In genomic region chr15:37289109-37289765, GRCh38 we compare ENCODE assay signal across 10 cellular contexts.
DNase-seq lines count a peak whose midpoint lies in the region; ATAC-seq and TF ChIP-seq lines count a peak whose summit lies in the region.
"Had no signal": no experiment of that assay in that cellular context is flagged by ENCODE, and none has a peak within 500 bp of the region (broad histone marks: within the 10 kb centered on the region; RNA-seq: fewer than 3 reads in every experiment).

No MANE protein-coding gene starts in this region.

- H3K4me3 Mint-ChIP-seq in endodermal cell (no peak overlapping the region), progenitor cell of endocrine pancreas (ENCODE audit: low read depth) (no peak overlapping the region)
- H3K4me3 Mint-ChIP-seq: activated naive CD4-positive, alpha-beta T cell treated with anti-CD3 and anti-CD28 coated beads, Interleukin-2, amount 10 ng/mL, durations not matched to agents 7 days and 5 days; T-helper 17 cell had no signal

- no peaks in the 10 kb centered on the region for H3K36me3 Mint-ChIP-seq in endodermal cell (ENCODE audit: low read depth)
- no peaks in the 10 kb centered on the region for H3K36me3 Mint-ChIP-seq in progenitor cell of endocrine pancreas (ENCODE audit: insufficient read depth)
- H3K36me3 Mint-ChIP-seq: activated naive CD4-positive, alpha-beta T cell treated with anti-CD3 and anti-CD28 coated beads, Interleukin-2, amount 10 ng/mL, durations not matched to agents 7 days and 5 days had no signal

- H3K9me3 ChIP-seq in GM23248 (ENCODE audit: low read depth) (no peaks in the 10 kb centered on the region), endodermal cell (ENCODE audit: control insufficient read depth, low read length) (no peaks in the 10 kb centered on the region), aorta (ENCODE audit: control insufficient read depth, low read length) (no peaks in the 10 kb centered on the region)
- H3K9me3 ChIP-seq: heart left ventricle had no signal

- H3F3A ChIP-seq in GM23248 (ENCODE audit: insufficient read depth) = no peaks in the 10 kb centered on the region

- WGBS in GM23248 (ENCODE audit: low coverage in 1 of 2, low lambda C conversion rate in 2 of 2, missing lambda C conversion rate in 2 of 2), 2 experiments = 10 to 14% methylated on average over 3 of the region's 3 CpGs
- whole genome bisulfite sequencing in endodermal cell (ENCODE audit: insufficient coverage in 1 of 2, insufficient read length in 1 of 2), 2 experiments = 70 to 80% methylated on average over 2 to 3 of the region's 3 CpGs
- WGBS in aorta, 2 donors = 68 to 79% methylated on average over 3 of the region's 3 CpGs

- ATAC-seq in aorta (ENCODE audit: low FRiP score) = no peak
- ATAC-seq: heart left ventricle, T-helper 17 cell had no signal

- H3K4me1 Mint-ChIP-seq in endodermal cell = no peaks in the 10 kb centered on the region
- H3K4me1 Mint-ChIP-seq in progenitor cell of endocrine pancreas (ENCODE audit: low read depth) = peaks cover 2% of the 10 kb centered on the region
- H3K4me1 Mint-ChIP-seq: activated naive CD4-positive, alpha-beta T cell treated with anti-CD3 and anti-CD28 coated beads, Interleukin-2, amount 10 ng/mL, durations not matched to agents 7 days and 5 days; T-helper 17 cell had no signal

- no peaks in the 10 kb centered on the region for H3K79me2 ChIP-seq in GM23248 (ENCODE audit: insufficient read depth)

- H3K9me3 Mint-ChIP-seq in endodermal cell (peaks cover 3% of the 10 kb centered on the region), progenitor cell of endocrine pancreas (ENCODE audit: low read depth) (peaks cover 5% of the 10 kb centered on the region)

- intact Hi-C loops in aorta (cut with DNase I) = no loop called here

- TF ChIP-seq CTCF in endodermal cell (conservative IDR thresholded peaks at IDR 0.05) (peak; percentile 78), progenitor cell of endocrine pancreas (IDR thresholded peaks at IDR 0.05; ENCODE audit: unreplicated experiment) (peak; percentile 42)

- H3K9me2 ChIP-seq in GM23248 (ENCODE audit: insufficient read depth) = no peaks in the 10 kb centered on the region

- DNase-seq in GM23248 (peak; percentile 53), NCI-H69 (lab: John Stamatoyannopoulos, UW) (peak; percentile 69), endodermal cell (peak; percentile 61), progenitor cell of endocrine pancreas (ENCODE audit: low spot score, unreplicated experiment) (no peak), aorta (no peak), NCI-H1048 (lab: John Stamatoyannopoulos, UW) (no peak), NCI-H748 (lab: John Stamatoyannopoulos, UW; ENCODE audit: unreplicated experiment) (no peak)
- DNase-seq: activated naive CD4-positive, alpha-beta T cell treated with anti-CD3 and anti-CD28 coated beads, Interleukin-2, amount 10 ng/mL, durations not matched to agents 7 days and 5 days; heart left ventricle; T-helper 17 cell had no signal

- H3K4me2 ChIP-seq in GM23248 (ENCODE audit: unreplicated experiment) = no peak overlapping the region

- H3K9ac ChIP-seq in GM23248 (no peak overlapping the region), endodermal cell (ENCODE audit: extremely low read depth, low read length, poor library complexity, severe bottlenecking) (no peak overlapping the region)

- H3K4me1 ChIP-seq in GM23248 (ENCODE audit: insufficient read depth) = no peaks in the 10 kb centered on the region
- no peaks in the 10 kb centered on the region for H3K4me1 ChIP-seq in endodermal cell (ENCODE audit: control insufficient read depth, insufficient read depth, low read length)
- H3K4me1 ChIP-seq in aorta (ENCODE audit: control insufficient read depth in 1 of 2, insufficient read depth in 2 of 2, low read length in 2 of 2) = no peaks in the 10 kb centered on the region
- H3K4me1 ChIP-seq: heart left ventricle had no signal

- no peaks in the 10 kb centered on the region for H3K36me3 ChIP-seq in GM23248 (ENCODE audit: low read depth)
- H3K36me3 ChIP-seq in endodermal cell (ENCODE audit: control insufficient read depth, insufficient read depth, low read length) = no peaks in the 10 kb centered on the region
- no peaks in the 10 kb centered on the region for H3K36me3 ChIP-seq in aorta (ENCODE audit: control insufficient read depth in 1 of 2, insufficient read depth in 2 of 2, low read length in 1 of 2)
- H3K36me3 ChIP-seq: heart left ventricle had no signal

- H3K27ac Mint-ChIP-seq in endodermal cell (no peak overlapping the region), progenitor cell of endocrine pancreas (no peak overlapping the region)
- H3K27ac Mint-ChIP-seq: activated naive CD4-positive, alpha-beta T cell treated with anti-CD3 and anti-CD28 coated beads, Interleukin-2, amount 10 ng/mL, durations not matched to agents 7 days and 5 days; T-helper 17 cell had no signal

- H2AFZ ChIP-seq in GM23248 = no peak overlapping the region

- H3K27ac ChIP-seq in GM23248 = no peak overlapping the region
- H3K27ac ChIP-seq in endodermal cell (ENCODE audit: low read depth, low read length) = no peak overlapping the region
- H3K27ac ChIP-seq in aorta (ENCODE audit: low read depth in 1 of 2, low read length in 2 of 2) = no peak overlapping the region
- H3K27ac ChIP-seq: heart left ventricle had no signal

- H3K27me3 ChIP-seq in GM23248 (replicated peaks; ENCODE audit: insufficient read depth) (no peaks in the 10 kb centered on the region), endodermal cell (ENCODE audit: control insufficient read depth, insufficient read depth, low read length, poor library complexity, severe bottlenecking) (no peaks in the 10 kb centered on the region), aorta (ENCODE audit: control insufficient read depth in 1 of 2, insufficient read depth in 2 of 2, low read length in 1 of 2) (peaks cover 0 to 1% of the 10 kb centered on the region in 2 donors)
- H3K27me3 ChIP-seq: heart left ventricle had no signal

- in situ Hi-C loops in GM23248 (cut with MboI) = no loop called here

- H3K4me3 ChIP-seq in GM23248 = no peak overlapping the region
- no peak overlapping the region for H3K4me3 ChIP-seq in endodermal cell (ENCODE audit: low read length)
- H3K4me3 ChIP-seq in aorta (ENCODE audit: low read length in 2 of 2) = no peak overlapping the region
- H3K4me3 ChIP-seq: heart left ventricle had no signal

- no peaks in the 10 kb centered on the region for H3K27me3 Mint-ChIP-seq in endodermal cell (ENCODE audit: insufficient read depth)
- peaks cover 9% of the 10 kb centered on the region for H3K27me3 Mint-ChIP-seq in progenitor cell of endocrine pancreas
- H3K27me3 Mint-ChIP-seq: activated naive CD4-positive, alpha-beta T cell treated with anti-CD3 and anti-CD28 coated beads, Interleukin-2, amount 10 ng/mL, durations not matched to agents 7 days and 5 days; T-helper 17 cell had no signal

- H4K20me1 ChIP-seq in GM23248 (ENCODE audit: insufficient read depth) = no peaks in the 10 kb centered on the region

Comparison
In these comparisons a context has a peak if more than half of its experiments do, and no peak if none do; other contexts are left out.
1. DNase-seq: peak in GM23248 (single experiment), NCI-H69 (single experiment) and endodermal cell (single experiment); none in progenitor cell of endocrine pancreas (single experiment), aorta (0 of 2), NCI-H1048 (single experiment) and NCI-H748 (single experiment).